12 cellular contexts compared by ENCODE assay signal in genomic region chr2:28080911-28081310, GRCh38.
DNase-seq lines count a peak whose midpoint lies in the region; ATAC-seq and TF ChIP-seq lines count a peak whose summit lies in the region.
"Had no signal": no experiment of that assay in that cellular context is flagged by ENCODE, and none has a peak within 500 bp of the region (broad histone marks: within the 10 kb centered on the region; RNA-seq: fewer than 3 reads in every experiment).

No MANE protein-coding gene starts in this region.

- in situ Hi-C loops in IMR-90 (cut with MboI; ENCODE audit: low sequenced_read_pairs): no loop called here

- no peaks in the 10 kb centered on the region for H3K36me3 Mint-ChIP-seq in chondrocyte (ENCODE audit: low read depth)
- no peaks in the 10 kb centered on the region for H3K36me3 Mint-ChIP-seq in type B pancreatic cell
- H3K36me3 Mint-ChIP-seq: activated CD4-positive, alpha-beta memory T cell treated with anti-CD3 and anti-CD28 coated beads for 36 hours had no signal

- H3K4ac ChIP-seq in IMR-90 (ENCODE audit: low read depth, low read length): peak overlapping the region; percentile 78

- peak overlapping the region; percentile 40 for H4K5ac ChIP-seq in IMR-90 (ENCODE audit: low read depth, low read length)

- WGBS in IMR-90 (ENCODE audit: extremely low coverage in 2 of 2, insufficient read length in 1 of 2), 2 experiments: no CpG with 5 or more reads among the region's 5 CpGs

- intact Hi-C loops in IMR-90 (cut with micrococcal nuclease) (no loop called here), left ventricle myocardium superior (cut with micrococcal nuclease) (no loop called here)

- H3K4me3 ChIP-seq in IMR-90 (ENCODE audit: insufficient read depth, low read depth, low read length): no peak overlapping the region

- POLR2A ChIA-PET in IMR-90 (lab: Charles Lee; ENCODE audit: unreplicated experiment): no interaction called here

- H4K8ac ChIP-seq in IMR-90 (ENCODE audit: low read depth in 2 of 2, low read length in 2 of 2): peak overlapping the region; percentile 64 to 90

- no peaks in the 10 kb centered on the region for H3K27me3 Mint-ChIP-seq in chondrocyte (ENCODE audit: low read depth)
- no peaks in the 10 kb centered on the region for H3K27me3 Mint-ChIP-seq in type B pancreatic cell
- H3K27me3 Mint-ChIP-seq: activated CD4-positive, alpha-beta memory T cell treated with anti-CD3 and anti-CD28 coated beads for 36 hours; activated naive CD8-positive, alpha-beta T cell treated with anti-CD3 and anti-CD28 coated beads, Interleukin-2, amount 50 U/mL, for 24 hours had no signal

- no peaks in the 10 kb centered on the region for H4K20me1 ChIP-seq in IMR-90 (ENCODE audit: insufficient read depth, low read length)

- H2BK15ac ChIP-seq in IMR-90 (ENCODE audit: low read depth, low read length): peak overlapping the region; percentile 57

- H3K27me3 ChIP-seq in IMR-90 (ENCODE audit: control insufficient read depth, insufficient read depth, low read length): no peaks in the 10 kb centered on the region

- H3K4me1 ChIP-seq in IMR-90 (ENCODE audit: control insufficient read depth, insufficient read depth, low read length): peaks cover 10% of the 10 kb centered on the region

- no peak overlapping the region for H3K4me3 Mint-ChIP-seq in chondrocyte (ENCODE audit: unreplicated experiment)
- H3K4me3 Mint-ChIP-seq in type B pancreatic cell: no peak overlapping the region
- H3K4me3 Mint-ChIP-seq: activated CD4-positive, alpha-beta memory T cell treated with anti-CD3 and anti-CD28 coated beads for 36 hours; activated naive CD8-positive, alpha-beta T cell treated with anti-CD3 and anti-CD28 coated beads, Interleukin-2, amount 50 U/mL, for 24 hours; neural crest cell had no signal

- peak overlapping the region; percentile 41; the same call in 1 of the 2 replicates for H2AK5ac ChIP-seq in IMR-90 (ENCODE audit: low read depth, low read length)

- TF ChIP-seq CTCF in IMR-90 (conservative IDR thresholded peaks at IDR 0.05; ENCODE audit: low read depth, low read length) (no peak), chondrocyte (IDR thresholded peaks at IDR 0.05) (no peak), type B pancreatic cell (conservative IDR thresholded peaks at IDR 0.05) (no peak)

- peak overlapping the region; percentile 38 for H2AK9ac ChIP-seq in IMR-90 (replicated peaks; ENCODE audit: low read depth, low read length, poor library complexity)

- no peaks in the 10 kb centered on the region for H3K36me3 ChIP-seq in IMR-90 (ENCODE audit: control insufficient read depth, insufficient read depth, low read length)

- peak overlapping the region; percentile 50; the same call in 1 of the 2 replicates for H3K23ac ChIP-seq in IMR-90 (ENCODE audit: low read depth, low read length)

- ATAC-seq in IMR-90 (ENCODE audit: low read depth) (peak; percentile 84), left ventricle myocardium superior (no peak)
- ATAC-seq: activated naive CD8-positive, alpha-beta T cell treated with anti-CD3 and anti-CD28 coated beads, Interleukin-2, amount 50 U/mL, for 24 hours; Right ventricle myocardium inferior had no signal

- CTCF ChIA-PET in IMR-90 (lab: Yijun Ruan, JAX): interaction anchor here (0.7 to 1.2 kb wide), 2 partner anchors 10 to 135 kb away, joined by 3 read pairs; no protein-coding TSS in a partner anchor

- H3K9ac ChIP-seq in IMR-90 (ENCODE audit: low read depth, low read length): peak overlapping the region; percentile 11; the same call in 1 of the 2 replicates

- H3K9me1 ChIP-seq in IMR-90 (ENCODE audit: insufficient read depth, low read length): 0 out of 2 replicates have a peak, but pooled peaks cover 4% of the 10 kb centered on the region

- TF ChIP-seq POLR2A in IMR-90 (IDR thresholded peaks at IDR 0.05; ENCODE audit: low read depth, low read length): no peak

- peak overlapping the region; percentile 88 for H2BK20ac ChIP-seq in IMR-90 (ENCODE audit: low read depth, low read length)

- peak overlapping the region; percentile 34 for H3K56ac ChIP-seq in IMR-90 (ENCODE audit: extremely low read depth, insufficient read depth, low read length)

- no peaks in the 10 kb centered on the region for H3K9me3 ChIP-seq in IMR-90 (ENCODE audit: control insufficient read depth, insufficient read depth, low read length)

- H3K4me1 Mint-ChIP-seq in chondrocyte (ENCODE audit: low read depth) (peaks cover 48% of the 10 kb centered on the region), type B pancreatic cell (ENCODE audit: unreplicated experiment) (peaks cover 19% of the 10 kb centered on the region)

- peak overlapping the region; percentile 33 for H2BK5ac ChIP-seq in IMR-90 (ENCODE audit: low read depth, low read length, poor library complexity, severe bottlenecking)

- no peak for TF ChIP-seq RAD21 in IMR-90 (IDR thresholded peaks at IDR 0.05; ENCODE audit: low read length)

- DNase-seq in IMR-90: peak; percentile 52
- DNase-seq in chondrocyte (ENCODE audit: low spot score): no peak
- peak; percentile 49 for DNase-seq in left kidney (ENCODE audit: low read depth, low spot score)
- no peak for DNase-seq in type B pancreatic cell (ENCODE audit: extremely low spot score, unreplicated experiment)
- DNase-seq in left ventricle myocardium superior: no peak
- no peak for DNase-seq in NCI-H82 (lab: John Stamatoyannopoulos, UW)
- DNase-seq in NK-92 treated with Interleukin-12 subunit alpha and Interleukin-12 subunit beta, amount 100 ng/mL, for 24 hours (lab: John Stamatoyannopoulos, UW): no peak
- DNase-seq: activated CD4-positive, alpha-beta memory T cell treated with anti-CD3 and anti-CD28 coated beads for 36 hours; activated naive CD8-positive, alpha-beta T cell treated with anti-CD3 and anti-CD28 coated beads, Interleukin-2, amount 50 U/mL, for 24 hours; NCI-H2081 treated with DMSO at 0.1 percent for 48 hours had no signal

- peak overlapping the region; percentile 54 for H3K27ac Mint-ChIP-seq in chondrocyte (ENCODE audit: unreplicated experiment)
- H3K27ac Mint-ChIP-seq in type B pancreatic cell: peak overlapping the region; percentile 58
- H3K27ac Mint-ChIP-seq: activated CD4-positive, alpha-beta memory T cell treated with anti-CD3 and anti-CD28 coated beads for 36 hours; activated naive CD8-positive, alpha-beta T cell treated with anti-CD3 and anti-CD28 coated beads, Interleukin-2, amount 50 U/mL, for 24 hours had no signal

- H2BK120ac ChIP-seq in IMR-90 (ENCODE audit: low read depth, low read length): peak overlapping the region; percentile 87

- BruUV-seq in IMR-90 (replicated peaks; lab: Mats Ljungman, UMichigan): no TSS peak

- H3K4me2 ChIP-seq in IMR-90 (ENCODE audit: low read depth, low read length): peak overlapping the region; percentile 1

- peak overlapping the region; percentile 62 for H3K14ac ChIP-seq in IMR-90 (replicated peaks; ENCODE audit: low read depth, low read length)

- H2AFZ ChIP-seq in IMR-90 (replicated peaks; ENCODE audit: low read length, poor library complexity): peak overlapping the region; percentile 79

- 0 out of 4 replicates have a peak, but pooled peaks cover 2 to 4% of the 10 kb centered on the region in 2 experiments for H3K79me1 ChIP-seq in IMR-90 (ENCODE audit: low read depth in 1 of 2, low read length in 2 of 2)

- dilution Hi-C loops in IMR-90 (cut with HindIII; ENCODE audit: low sequenced_read_pairs, unreplicated experiment): no loop called here

- H3K9me3 Mint-ChIP-seq in chondrocyte (ENCODE audit: low read depth) (no peaks in the 10 kb centered on the region), type B pancreatic cell (no peaks in the 10 kb centered on the region)
- H3K9me3 Mint-ChIP-seq: activated CD4-positive, alpha-beta memory T cell treated with anti-CD3 and anti-CD28 coated beads for 36 hours; activated naive CD8-positive, alpha-beta T cell treated with anti-CD3 and anti-CD28 coated beads, Interleukin-2, amount 50 U/mL, for 24 hours; neural crest cell had no signal

- H3K27ac ChIP-seq in IMR-90 (ENCODE audit: insufficient read depth, low read length): peak overlapping the region; percentile 79

- H3K18ac ChIP-seq in IMR-90 (ENCODE audit: low read depth, low read length): peak overlapping the region; percentile 95

- peak overlapping the region; percentile 73 for H4K91ac ChIP-seq in IMR-90 (ENCODE audit: insufficient read depth, low read depth, low read length)

TF ChIP-seq in IMR-90, 13 proteins besides CTCF, POLR2A, EP300 and RAD21:
- TF ChIP-seq CEBPB (IDR thresholded peaks at IDR 0.05; ENCODE audit: low read depth, low read length): peak; percentile 74
- TF ChIP-seq NFE2L2 (IDR thresholded peaks at IDR 0.05; ENCODE audit: low read depth, low read length): no peak

Comparison
In these comparisons a context has a peak if more than half of its experiments do, and no peak if none do; other contexts are left out.
1. DNase-seq: peak in IMR-90 (single experiment) and left kidney (single experiment); none in chondrocyte (single experiment), type B pancreatic cell (single experiment), left ventricle myocardium superior (single experiment), NCI-H82 (single experiment) and NK-92 treated with Interleukin-12 subunit alpha and Interleukin-12 subunit beta, amount 100 ng/mL, for 24 hours (single experiment).